1 cellular context compared by ENCODE assay signal in the genomic region with DNA sequence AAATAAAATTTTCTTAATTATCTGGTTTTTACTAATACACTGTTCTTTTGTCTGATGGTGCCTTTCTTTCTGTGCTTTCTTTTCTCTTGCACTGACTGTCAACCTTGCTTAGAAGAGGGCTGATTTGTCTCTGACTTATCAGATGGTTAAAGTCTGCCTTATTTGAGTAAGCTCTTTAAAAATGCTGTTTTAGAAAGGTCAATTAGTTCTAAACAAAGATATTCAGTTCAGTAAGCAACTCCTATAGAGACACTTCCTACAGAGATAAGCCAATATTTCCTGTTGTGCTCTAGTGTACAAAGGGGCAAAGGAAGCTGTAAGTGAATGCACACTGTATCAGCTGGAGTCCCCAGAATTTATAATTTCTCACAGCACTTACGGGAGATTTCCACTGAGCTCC.
TF ChIP-seq lines count a peak whose summit lies in the region.

No MANE protein-coding gene starts in this region.

TF ChIP-seq in HepG2, 621 proteins besides CTCF, POLR2A, EP300 and RAD21 (continued from another document and continues in another):
- TF ChIP-seq, protein P1, sequence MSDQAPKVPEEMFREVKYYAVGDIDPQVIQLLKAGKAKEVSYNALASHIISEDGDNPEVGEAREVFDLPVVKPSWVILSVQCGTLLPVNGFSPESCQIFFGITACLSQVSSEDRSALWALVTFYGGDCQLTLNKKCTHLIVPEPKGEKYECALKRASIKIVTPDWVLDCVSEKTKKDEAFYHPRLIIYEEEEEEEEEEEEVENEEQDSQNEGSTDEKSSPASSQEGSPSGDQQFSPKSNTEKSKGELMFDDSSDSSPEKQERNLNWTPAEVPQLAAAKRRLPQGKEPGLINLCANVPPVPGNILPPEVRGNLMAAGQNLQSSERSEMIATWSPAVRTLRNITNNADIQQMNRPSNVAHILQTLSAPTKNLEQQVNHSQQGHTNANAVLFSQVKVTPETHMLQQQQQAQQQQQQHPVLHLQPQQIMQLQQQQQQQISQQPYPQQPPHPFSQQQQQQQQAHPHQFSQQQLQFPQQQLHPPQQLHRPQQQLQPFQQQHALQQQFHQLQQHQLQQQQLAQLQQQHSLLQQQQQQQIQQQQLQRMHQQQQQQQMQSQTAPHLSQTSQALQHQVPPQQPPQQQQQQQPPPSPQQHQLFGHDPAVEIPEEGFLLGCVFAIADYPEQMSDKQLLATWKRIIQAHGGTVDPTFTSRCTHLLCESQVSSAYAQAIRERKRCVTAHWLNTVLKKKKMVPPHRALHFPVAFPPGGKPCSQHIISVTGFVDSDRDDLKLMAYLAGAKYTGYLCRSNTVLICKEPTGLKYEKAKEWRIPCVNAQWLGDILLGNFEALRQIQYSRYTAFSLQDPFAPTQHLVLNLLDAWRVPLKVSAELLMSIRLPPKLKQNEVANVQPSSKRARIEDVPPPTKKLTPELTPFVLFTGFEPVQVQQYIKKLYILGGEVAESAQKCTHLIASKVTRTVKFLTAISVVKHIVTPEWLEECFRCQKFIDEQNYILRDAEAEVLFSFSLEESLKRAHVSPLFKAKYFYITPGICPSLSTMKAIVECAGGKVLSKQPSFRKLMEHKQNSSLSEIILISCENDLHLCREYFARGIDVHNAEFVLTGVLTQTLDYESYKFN (CRISPR knock-in tag; conservative IDR thresholded peaks at IDR 0.05), result peak; percentile 63
- TF ChIP-seq NR3C1 (CRISPR knock-in tag; IDR thresholded peaks at IDR 0.05), result no peak
- no peak for TF ChIP-seq NR2C2 (CRISPR knock-in tag; IDR thresholded peaks at IDR 0.05; ENCODE audit: borderline replicate concordance)
- TF ChIP-seq FOSL1 (CRISPR knock-in tag; IDR thresholded peaks at IDR 0.05; ENCODE audit: borderline replicate concordance), result no peak
- no peak for TF ChIP-seq EZH2 (conservative IDR thresholded peaks at IDR 0.05; ENCODE audit: low read depth, low read length)
- TF ChIP-seq HDAC2 (CRISPR knock-in tag; IDR thresholded peaks at IDR 0.05), result peak; percentile 37; the same call in 1 of the 2 replicates
- TF ChIP-seq U2AF1 (optimal IDR thresholded peaks at IDR 0.05; ENCODE audit: low read depth, low read length), result no peak
- TF ChIP-seq FOXO1 (CRISPR knock-in tag; IDR thresholded peaks at IDR 0.05), result peak; percentile 19; the same call in 1 of the 2 replicates
- TF ChIP-seq, protein P2, sequence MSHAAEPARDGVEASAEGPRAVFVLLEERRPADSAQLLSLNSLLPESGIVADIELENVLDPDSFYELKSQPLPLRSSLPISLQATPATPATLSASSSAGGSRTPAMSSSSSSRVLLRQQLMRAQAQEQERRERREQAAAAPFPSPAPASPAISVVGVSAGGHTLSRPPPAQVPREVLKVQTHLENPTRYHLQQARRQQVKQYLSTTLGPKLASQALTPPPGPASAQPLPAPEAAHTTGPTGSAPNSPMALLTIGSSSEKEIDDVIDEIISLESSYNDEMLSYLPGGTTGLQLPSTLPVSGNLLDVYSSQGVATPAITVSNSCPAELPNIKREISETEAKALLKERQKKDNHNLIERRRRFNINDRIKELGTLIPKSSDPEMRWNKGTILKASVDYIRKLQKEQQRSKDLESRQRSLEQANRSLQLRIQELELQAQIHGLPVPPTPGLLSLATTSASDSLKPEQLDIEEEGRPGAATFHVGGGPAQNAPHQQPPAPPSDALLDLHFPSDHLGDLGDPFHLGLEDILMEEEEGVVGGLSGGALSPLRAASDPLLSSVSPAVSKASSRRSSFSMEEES (CRISPR knock-in tag; IDR thresholded peaks at IDR 0.05), result no peak
- no peak for TF ChIP-seq BRD4 (CRISPR knock-in tag; IDR thresholded peaks at IDR 0.05)
- no peak for TF ChIP-seq ZNF878 (CRISPR knock-in tag; IDR thresholded peaks at IDR 0.05)
- no peak for TF ChIP-seq ZKSCAN8 (CRISPR knock-in tag; IDR thresholded peaks at IDR 0.05; ENCODE audit: borderline replicate concordance)
- no peak for TF ChIP-seq TRIM24 (CRISPR knock-in tag; IDR thresholded peaks at IDR 0.05)
- TF ChIP-seq ZNF501 (CRISPR knock-in tag; IDR thresholded peaks at IDR 0.05), result no peak
- TF ChIP-seq NBN (conservative IDR thresholded peaks at IDR 0.05), result no peak
- TF ChIP-seq ZBTB21 (CRISPR knock-in tag; IDR thresholded peaks at IDR 0.05), result no peak
- no peak for TF ChIP-seq HMG20A (CRISPR knock-in tag; IDR thresholded peaks at IDR 0.05; ENCODE audit: borderline replicate concordance)
- no peak for TF ChIP-seq CBX2 (IDR thresholded peaks at IDR 0.05; ENCODE audit: low read depth, low read length)
- no peak for TF ChIP-seq CBX2 (CRISPR knock-in tag; IDR thresholded peaks at IDR 0.05; ENCODE audit: low read depth)
- TF ChIP-seq ZNF570 (CRISPR knock-in tag; IDR thresholded peaks at IDR 0.05; ENCODE audit: borderline replicate concordance), result no peak
- no peak for TF ChIP-seq FOXK1 (CRISPR knock-in tag; IDR thresholded peaks at IDR 0.05; ENCODE audit: borderline replicate concordance, low read depth)
- no peak for TF ChIP-seq MTA3 (CRISPR knock-in tag; IDR thresholded peaks at IDR 0.05)
- TF ChIP-seq, protein P3, sequence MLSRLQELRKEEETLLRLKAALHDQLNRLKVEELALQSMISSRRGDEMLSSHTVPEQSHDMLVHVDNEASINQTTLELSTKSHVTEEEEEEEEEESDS (CRISPR knock-in tag; IDR thresholded peaks at IDR 0.05; ENCODE audit: borderline replicate concordance), result no peak
- TF ChIP-seq U2AF2 (IDR thresholded peaks at IDR 0.05; ENCODE audit: low read depth, low read length), result no peak
- no peak for TF ChIP-seq ZSCAN25 (CRISPR knock-in tag; IDR thresholded peaks at IDR 0.05)
- TF ChIP-seq ZNF235 (CRISPR knock-in tag; IDR thresholded peaks at IDR 0.05; ENCODE audit: borderline replicate concordance), result no peak
- peak; percentile 26; the same call in 1 of the 2 replicates for TF ChIP-seq FOXA3 (CRISPR knock-in tag; IDR thresholded peaks at IDR 0.05)
- no peak for TF ChIP-seq KDM5A (IDR thresholded peaks at IDR 0.05; ENCODE audit: borderline replicate concordance, low read length)
- TF ChIP-seq, protein P4, sequence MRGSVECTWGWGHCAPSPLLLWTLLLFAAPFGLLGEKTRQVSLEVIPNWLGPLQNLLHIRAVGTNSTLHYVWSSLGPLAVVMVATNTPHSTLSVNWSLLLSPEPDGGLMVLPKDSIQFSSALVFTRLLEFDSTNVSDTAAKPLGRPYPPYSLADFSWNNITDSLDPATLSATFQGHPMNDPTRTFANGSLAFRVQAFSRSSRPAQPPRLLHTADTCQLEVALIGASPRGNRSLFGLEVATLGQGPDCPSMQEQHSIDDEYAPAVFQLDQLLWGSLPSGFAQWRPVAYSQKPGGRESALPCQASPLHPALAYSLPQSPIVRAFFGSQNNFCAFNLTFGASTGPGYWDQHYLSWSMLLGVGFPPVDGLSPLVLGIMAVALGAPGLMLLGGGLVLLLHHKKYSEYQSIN (CRISPR knock-in tag; IDR thresholded peaks at IDR 0.05; ENCODE audit: borderline replicate concordance), result no peak
- TF ChIP-seq ZSCAN20 (CRISPR knock-in tag; IDR thresholded peaks at IDR 0.05; ENCODE audit: borderline replicate concordance), result no peak
- TF ChIP-seq ZNF207 (IDR thresholded peaks at IDR 0.05; ENCODE audit: borderline replicate concordance), result no peak
- TF ChIP-seq ZNF33A (CRISPR knock-in tag; IDR thresholded peaks at IDR 0.05; ENCODE audit: borderline replicate concordance), result no peak
- no peak for TF ChIP-seq MYC (CRISPR knock-in tag; IDR thresholded peaks at IDR 0.05; ENCODE audit: borderline replicate concordance)
- TF ChIP-seq, protein P5, sequence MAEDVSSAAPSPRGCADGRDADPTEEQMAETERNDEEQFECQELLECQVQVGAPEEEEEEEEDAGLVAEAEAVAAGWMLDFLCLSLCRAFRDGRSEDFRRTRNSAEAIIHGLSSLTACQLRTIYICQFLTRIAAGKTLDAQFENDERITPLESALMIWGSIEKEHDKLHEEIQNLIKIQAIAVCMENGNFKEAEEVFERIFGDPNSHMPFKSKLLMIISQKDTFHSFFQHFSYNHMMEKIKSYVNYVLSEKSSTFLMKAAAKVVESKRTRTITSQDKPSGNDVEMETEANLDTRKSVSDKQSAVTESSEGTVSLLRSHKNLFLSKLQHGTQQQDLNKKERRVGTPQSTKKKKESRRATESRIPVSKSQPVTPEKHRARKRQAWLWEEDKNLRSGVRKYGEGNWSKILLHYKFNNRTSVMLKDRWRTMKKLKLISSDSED (CRISPR knock-in tag; IDR thresholded peaks at IDR 0.05), result no peak
- TF ChIP-seq ZNF431 (CRISPR knock-in tag; IDR thresholded peaks at IDR 0.05; ENCODE audit: borderline replicate concordance, low read depth), result no peak
- peak; percentile 49; the same call in 1 of the 2 replicates for TF ChIP-seq HHEX (CRISPR knock-in tag; IDR thresholded peaks at IDR 0.05)
- TF ChIP-seq NCOA5 (CRISPR knock-in tag; IDR thresholded peaks at IDR 0.05), result no peak
- TF ChIP-seq, protein P6, sequence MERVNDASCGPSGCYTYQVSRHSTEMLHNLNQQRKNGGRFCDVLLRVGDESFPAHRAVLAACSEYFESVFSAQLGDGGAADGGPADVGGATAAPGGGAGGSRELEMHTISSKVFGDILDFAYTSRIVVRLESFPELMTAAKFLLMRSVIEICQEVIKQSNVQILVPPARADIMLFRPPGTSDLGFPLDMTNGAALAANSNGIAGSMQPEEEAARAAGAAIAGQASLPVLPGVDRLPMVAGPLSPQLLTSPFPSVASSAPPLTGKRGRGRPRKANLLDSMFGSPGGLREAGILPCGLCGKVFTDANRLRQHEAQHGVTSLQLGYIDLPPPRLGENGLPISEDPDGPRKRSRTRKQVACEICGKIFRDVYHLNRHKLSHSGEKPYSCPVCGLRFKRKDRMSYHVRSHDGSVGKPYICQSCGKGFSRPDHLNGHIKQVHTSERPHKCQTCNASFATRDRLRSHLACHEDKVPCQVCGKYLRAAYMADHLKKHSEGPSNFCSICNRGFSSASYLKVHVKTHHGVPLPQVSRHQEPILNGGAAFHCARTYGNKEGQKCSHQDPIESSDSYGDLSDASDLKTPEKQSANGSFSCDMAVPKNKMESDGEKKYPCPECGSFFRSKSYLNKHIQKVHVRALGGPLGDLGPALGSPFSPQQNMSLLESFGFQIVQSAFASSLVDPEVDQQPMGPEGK (CRISPR knock-in tag; IDR thresholded peaks at IDR 0.05), result no peak
- TF ChIP-seq, protein P7, sequence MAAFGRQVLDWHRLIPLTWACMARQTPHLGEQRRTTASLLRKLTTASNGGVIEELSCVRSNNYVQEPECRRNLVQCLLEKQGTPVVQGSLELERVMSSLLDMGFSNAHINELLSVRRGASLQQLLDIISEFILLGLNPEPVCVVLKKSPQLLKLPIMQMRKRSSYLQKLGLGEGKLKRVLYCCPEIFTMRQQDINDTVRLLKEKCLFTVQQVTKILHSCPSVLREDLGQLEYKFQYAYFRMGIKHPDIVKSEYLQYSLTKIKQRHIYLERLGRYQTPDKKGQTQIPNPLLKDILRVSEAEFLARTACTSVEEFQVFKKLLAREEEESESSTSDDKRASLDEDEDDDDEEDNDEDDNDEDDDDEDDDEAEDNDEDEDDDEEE (CRISPR knock-in tag; IDR thresholded peaks at IDR 0.05), result no peak
- no peak for TF ChIP-seq HOXA9 (CRISPR knock-in tag; IDR thresholded peaks at IDR 0.05; ENCODE audit: borderline replicate concordance)
- TF ChIP-seq ZNF773 (CRISPR knock-in tag; IDR thresholded peaks at IDR 0.05; ENCODE audit: borderline replicate concordance), result no peak
- TF ChIP-seq, protein P8, sequence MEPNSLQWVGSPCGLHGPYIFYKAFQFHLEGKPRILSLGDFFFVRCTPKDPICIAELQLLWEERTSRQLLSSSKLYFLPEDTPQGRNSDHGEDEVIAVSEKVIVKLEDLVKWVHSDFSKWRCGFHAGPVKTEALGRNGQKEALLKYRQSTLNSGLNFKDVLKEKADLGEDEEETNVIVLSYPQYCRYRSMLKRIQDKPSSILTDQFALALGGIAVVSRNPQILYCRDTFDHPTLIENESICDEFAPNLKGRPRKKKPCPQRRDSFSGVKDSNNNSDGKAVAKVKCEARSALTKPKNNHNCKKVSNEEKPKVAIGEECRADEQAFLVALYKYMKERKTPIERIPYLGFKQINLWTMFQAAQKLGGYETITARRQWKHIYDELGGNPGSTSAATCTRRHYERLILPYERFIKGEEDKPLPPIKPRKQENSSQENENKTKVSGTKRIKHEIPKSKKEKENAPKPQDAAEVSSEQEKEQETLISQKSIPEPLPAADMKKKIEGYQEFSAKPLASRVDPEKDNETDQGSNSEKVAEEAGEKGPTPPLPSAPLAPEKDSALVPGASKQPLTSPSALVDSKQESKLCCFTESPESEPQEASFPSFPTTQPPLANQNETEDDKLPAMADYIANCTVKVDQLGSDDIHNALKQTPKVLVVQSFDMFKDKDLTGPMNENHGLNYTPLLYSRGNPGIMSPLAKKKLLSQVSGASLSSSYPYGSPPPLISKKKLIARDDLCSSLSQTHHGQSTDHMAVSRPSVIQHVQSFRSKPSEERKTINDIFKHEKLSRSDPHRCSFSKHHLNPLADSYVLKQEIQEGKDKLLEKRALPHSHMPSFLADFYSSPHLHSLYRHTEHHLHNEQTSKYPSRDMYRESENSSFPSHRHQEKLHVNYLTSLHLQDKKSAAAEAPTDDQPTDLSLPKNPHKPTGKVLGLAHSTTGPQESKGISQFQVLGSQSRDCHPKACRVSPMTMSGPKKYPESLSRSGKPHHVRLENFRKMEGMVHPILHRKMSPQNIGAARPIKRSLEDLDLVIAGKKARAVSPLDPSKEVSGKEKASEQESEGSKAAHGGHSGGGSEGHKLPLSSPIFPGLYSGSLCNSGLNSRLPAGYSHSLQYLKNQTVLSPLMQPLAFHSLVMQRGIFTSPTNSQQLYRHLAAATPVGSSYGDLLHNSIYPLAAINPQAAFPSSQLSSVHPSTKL (CRISPR knock-in tag; IDR thresholded peaks at IDR 0.05), result peak; percentile 52; the same call in 1 of the 2 replicates
- TF ChIP-seq, protein P9, sequence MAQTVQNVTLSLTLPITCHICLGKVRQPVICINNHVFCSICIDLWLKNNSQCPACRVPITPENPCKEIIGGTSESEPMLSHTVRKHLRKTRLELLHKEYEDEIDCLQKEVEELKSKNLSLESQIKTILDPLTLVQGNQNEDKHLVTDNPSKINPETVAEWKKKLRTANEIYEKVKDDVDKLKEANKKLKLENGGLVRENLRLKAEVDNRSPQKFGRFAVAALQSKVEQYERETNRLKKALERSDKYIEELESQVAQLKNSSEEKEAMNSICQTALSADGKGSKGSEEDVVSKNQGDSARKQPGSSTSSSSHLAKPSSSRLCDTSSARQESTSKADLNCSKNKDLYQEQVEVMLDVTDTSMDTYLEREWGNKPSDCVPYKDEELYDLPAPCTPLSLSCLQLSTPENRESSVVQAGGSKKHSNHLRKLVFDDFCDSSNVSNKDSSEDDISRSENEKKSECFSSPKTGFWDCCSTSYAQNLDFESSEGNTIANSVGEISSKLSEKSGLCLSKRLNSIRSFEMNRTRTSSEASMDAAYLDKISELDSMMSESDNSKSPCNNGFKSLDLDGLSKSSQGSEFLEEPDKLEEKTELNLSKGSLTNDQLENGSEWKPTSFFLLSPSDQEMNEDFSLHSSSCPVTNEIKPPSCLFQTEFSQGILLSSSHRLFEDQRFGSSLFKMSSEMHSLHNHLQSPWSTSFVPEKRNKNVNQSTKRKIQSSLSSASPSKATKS (CRISPR knock-in tag; IDR thresholded peaks at IDR 0.05), result no peak
- TF ChIP-seq ZFP36L1 (CRISPR knock-in tag; IDR thresholded peaks at IDR 0.05), result no peak
- TF ChIP-seq NFE2L2 (IDR thresholded peaks at IDR 0.05; ENCODE audit: low read length), result no peak
- no peak for TF ChIP-seq PITX1 (CRISPR knock-in tag; IDR thresholded peaks at IDR 0.05)
- TF ChIP-seq, protein P10, sequence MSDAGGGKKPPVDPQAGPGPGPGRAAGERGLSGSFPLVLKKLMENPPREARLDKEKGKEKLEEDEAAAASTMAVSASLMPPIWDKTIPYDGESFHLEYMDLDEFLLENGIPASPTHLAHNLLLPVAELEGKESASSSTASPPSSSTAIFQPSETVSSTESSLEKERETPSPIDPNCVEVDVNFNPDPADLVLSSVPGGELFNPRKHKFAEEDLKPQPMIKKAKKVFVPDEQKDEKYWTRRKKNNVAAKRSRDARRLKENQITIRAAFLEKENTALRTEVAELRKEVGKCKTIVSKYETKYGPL (CRISPR knock-in tag; IDR thresholded peaks at IDR 0.05), result no peak
- TF ChIP-seq ZBTB3 (CRISPR knock-in tag; IDR thresholded peaks at IDR 0.05; ENCODE audit: borderline replicate concordance, low read depth), result no peak
- no peak for TF ChIP-seq LCORL (IDR thresholded peaks at IDR 0.05)
- no peak for TF ChIP-seq LCORL (CRISPR knock-in tag; IDR thresholded peaks at IDR 0.05)
- TF ChIP-seq ZFP82 (CRISPR knock-in tag; IDR thresholded peaks at IDR 0.05; ENCODE audit: borderline replicate concordance), result no peak
